19 cellular contexts compared by ENCODE assay signal in genomic region chr14:78700236-78700635, GRCh38.
DNase-seq lines count a peak whose midpoint lies in the region; ATAC-seq and TF ChIP-seq lines count a peak whose summit lies in the region.
"Had no signal": no experiment of that assay in that cellular context is flagged by ENCODE, and none has a peak within 500 bp of the region (broad histone marks: within the 10 kb centered on the region; RNA-seq: fewer than 3 reads in every experiment).

No MANE protein-coding gene starts in this region.

- H3K79me2 ChIP-seq in Karpas-422 (ENCODE audit: low read length), result no peaks in the 10 kb centered on the region

- no peak overlapping the region for H3K27ac ChIP-seq in Karpas-422 (ENCODE audit: low read length)
- no peak overlapping the region for H3K27ac ChIP-seq in gastroesophageal sphincter
- H3K27ac ChIP-seq: KMS-11, thyroid gland had no signal

- no peaks in the 10 kb centered on the region for H3K9me3 ChIP-seq in Karpas-422 (ENCODE audit: low read length)
- H3K9me3 ChIP-seq in adipocyte (ENCODE audit: control insufficient read depth, low read length), result no peaks in the 10 kb centered on the region
- H3K9me3 ChIP-seq in gastroesophageal sphincter, result no peaks in the 10 kb centered on the region
- no peaks in the 10 kb centered on the region for H3K9me3 ChIP-seq in MG63
- H3K9me3 ChIP-seq: thyroid gland had no signal

- no peak for TF ChIP-seq EP300 in gastroesophageal sphincter (IDR thresholded peaks at IDR 0.05)

- no peak for TF ChIP-seq CTCF in gastroesophageal sphincter (IDR thresholded peaks at IDR 0.05)

- DNase-seq in ACHN, result peak; percentile 1
- peak; percentile 0 to 1 for DNase-seq in AML-193 (lab: John Stamatoyannopoulos, UW)
- DNase-seq in Karpas-422, result peak; percentile 58
- DNase-seq in adipocyte (ENCODE audit: low read depth), result peak; percentile 8
- no peak for DNase-seq in SW 1271 (lab: John Stamatoyannopoulos, UW)
- no peak for DNase-seq in head of caudate nucleus
- no peak for DNase-seq in MG63
- DNase-seq: activated CD4-positive, alpha-beta T cell treated with anti-CD3 and anti-CD28 coated beads, Interleukin-2, amount 50 U/mL, for 4 hours; activated naive CD8-positive, alpha-beta T cell treated with anti-CD3 and anti-CD28 coated beads, Interleukin-2, amount 50 U/mL, for 24 hours; activated T-cell treated with anti-CD3 and anti-CD28 coated beads, Interleukin-2, amount 50 U/mL, for 72 hours; GDM1; immature natural killer cell; NCI-H2107; small intestine; thyroid gland had no signal

- intact Hi-C loops in head of caudate nucleus (cut with DNase I), result no loop called here

- H3K4me2 ChIP-seq in Karpas-422 (ENCODE audit: low read depth, low read length, poor library complexity, severe bottlenecking), result no peak overlapping the region
- H3K4me2 ChIP-seq: KMS-11 had no signal

- no peak for ATAC-seq in gastroesophageal sphincter
- ATAC-seq: activated naive CD8-positive, alpha-beta T cell treated with anti-CD3 and anti-CD28 coated beads, Interleukin-2, amount 50 U/mL, for 24 hours; activated T-cell treated with anti-CD3 and anti-CD28 coated beads, Interleukin-2, amount 50 U/mL, for 72 hours; SK-N-SH treated with all-trans-retinoic acid at 6 μM for 48 hours had no signal

- 67 to 80% methylated on average over 1 to 2 of the region's 2 CpGs for WGBS in gastroesophageal sphincter (ENCODE audit: low coverage in 1 of 2), 2 donors

- no peaks in the 10 kb centered on the region for H3K36me3 ChIP-seq in Karpas-422 (ENCODE audit: insufficient read depth, low read length)
- H3K36me3 ChIP-seq in adipocyte (ENCODE audit: control insufficient read depth, insufficient read depth, low read length, severe bottlenecking), result no peaks in the 10 kb centered on the region
- no peaks in the 10 kb centered on the region for H3K36me3 ChIP-seq in gastroesophageal sphincter
- no peaks in the 10 kb centered on the region for H3K36me3 ChIP-seq in MG63
- H3K36me3 ChIP-seq: thyroid gland had no signal

- H3K4me3 ChIP-seq in Karpas-422 (ENCODE audit: low read length) (no peak overlapping the region), adipocyte (ENCODE audit: low read length) (no peak overlapping the region), gastroesophageal sphincter (no peak overlapping the region), MG63 (no peak overlapping the region)
- H3K4me3 ChIP-seq: lung, thyroid gland had no signal

- H3K27me3 ChIP-seq in Karpas-422 (ENCODE audit: low read length) (no peaks in the 10 kb centered on the region), adipocyte (replicated peaks; ENCODE audit: control insufficient read depth, insufficient read depth, low read length) (peaks cover 16% of the 10 kb centered on the region), gastroesophageal sphincter (peaks cover 9% of the 10 kb centered on the region), MG63 (no peaks in the 10 kb centered on the region)
- H3K27me3 ChIP-seq: thyroid gland had no signal

- no peaks in the 10 kb centered on the region for H3K4me1 ChIP-seq in Karpas-422 (ENCODE audit: low read length)
- no peaks in the 10 kb centered on the region for H3K4me1 ChIP-seq in adipocyte (ENCODE audit: control insufficient read depth, insufficient read depth, low read length)
- no peaks in the 10 kb centered on the region for H3K4me1 ChIP-seq in gastroesophageal sphincter
- H3K4me1 ChIP-seq: thyroid gland had no signal

- H2AFZ ChIP-seq in Karpas-422 (ENCODE audit: low read length), result no peak overlapping the region

- no peaks in the 10 kb centered on the region for H3K9me2 ChIP-seq in Karpas-422 (replicated peaks; ENCODE audit: insufficient read depth, low read length)

- no peak for TF ChIP-seq POLR2A in gastroesophageal sphincter (IDR thresholded peaks at IDR 0.05)

- H3K9ac ChIP-seq in Karpas-422 (ENCODE audit: low read length), result no peak overlapping the region
- no peak overlapping the region for H3K9ac ChIP-seq in adipocyte (ENCODE audit: low read length)
- H3K9ac ChIP-seq: KMS-11 had no signal

- H4K20me1 ChIP-seq in Karpas-422 (ENCODE audit: insufficient read depth, low read depth, low read length), result no peaks in the 10 kb centered on the region

- in situ Hi-C loops in ACHN (cut with HindIII; ENCODE audit: low pct_ligation_motif_present, low pct_unique_long_range_greater_than_20kb, low sequenced_read_pairs), result no loop called here

Comparison
In these comparisons a context has a peak if more than half of its experiments do, and no peak if none do; other contexts are left out.
1. DNase-seq: peak in ACHN (single experiment), AML-193 (2 of 2), Karpas-422 (single experiment) and adipocyte (single experiment); none in SW 1271 (0 of 2), head of caudate nucleus (0 of 42) and MG63 (single experiment).